8 cellular contexts compared by ENCODE assay signal in genomic region chr11:22670803-22671202, GRCh38. TPM values are rescaled to one million over a fixed set of nuclear protein-coding genes. Genes with fewer than 3 reads are reported as not detected.
A peak's percentile ranks its signal among the peaks of the same experiment; 100 is the strongest.
DNase-seq lines count a peak whose midpoint lies in the region; ATAC-seq and TF ChIP-seq lines count a peak whose summit lies in the region.

No MANE protein-coding gene starts in this region.

- H3K27me3 ChIP-seq in dorsolateral prefrontal cortex = no peaks in the 10 kb centered on the region

- BruUV-seq in Calu3 (replicated peaks; lab: Mats Ljungman, UMichigan) = no TSS peak

- no peak overlapping the region for H3K4me3 Mint-ChIP-seq in Calu3 (ENCODE audit: low read depth, unreplicated experiment)

- H3K9me3 Mint-ChIP-seq in Calu3 (ENCODE audit: low read depth, unreplicated experiment) = no peaks in the 10 kb centered on the region

- peaks cover 16% of the 10 kb centered on the region for H3K36me3 Mint-ChIP-seq in Calu3 (ENCODE audit: insufficient read depth, unreplicated experiment)

- peak; percentile 49 for TF ChIP-seq CTCF in LNCaP clone FGC (IDR thresholded peaks at IDR 0.05; ENCODE audit: control insufficient read depth, extremely low read depth, insufficient read depth)
- TF ChIP-seq CTCF in dorsolateral prefrontal cortex (IDR thresholded peaks at IDR 0.05 in 54 of 56, conservative IDR thresholded peaks at IDR 0.05 in 2 of 56; ENCODE audit: low read depth in 1 of 56, partially characterized antibody in 56 of 56) = peak in 52 of 56 donors; percentile 15 to 66 (median 42)
- TF ChIP-seq CTCF in Calu3 (IDR thresholded peaks at IDR 0.05; ENCODE audit: unreplicated experiment) = no peak

- no peak overlapping the region for H3K27ac Mint-ChIP-seq in Calu3 (ENCODE audit: unreplicated experiment)

- H3K4me3 ChIP-seq in LNCaP clone FGC (ENCODE audit: low read depth, low read length) (no peak overlapping the region), dorsolateral prefrontal cortex (no peak overlapping the region)

- H3K27me3 Mint-ChIP-seq in Calu3 (ENCODE audit: unreplicated experiment) = no peaks in the 10 kb centered on the region

- ATAC-seq in GM19397 (IDR thresholded peaks at IDR 0.05; ENCODE audit: unreplicated experiment) (peak; percentile 20), HG03045 (IDR thresholded peaks at IDR 0.05; ENCODE audit: unreplicated experiment) (no peak)

- DNase-seq in COLO829 (ENCODE audit: low spot score) = peak; percentile 42
- no peak for DNase-seq in LNCaP clone FGC (ENCODE audit: low read depth)
- DNase-seq in dorsolateral prefrontal cortex = no peak
- DNase-seq in NCI-H2029 treated with DMSO at 0.1 percent for 48 hours (lab: John Stamatoyannopoulos, UW) = no peak
- no peak for DNase-seq in stimulated activated CD8-positive, alpha-beta memory T cell treated with anti-CD3 and anti-CD28 coated beads, Interleukin-4, amount 100 ng/mL, for 48 hours
- no peak for DNase-seq in Calu3

- H3K4me1 Mint-ChIP-seq in Calu3 (ENCODE audit: low read depth, unreplicated experiment) = peaks cover 54% of the 10 kb centered on the region

- intact Hi-C loops in dorsolateral prefrontal cortex (cut with DNase I) = no loop called here
- intact Hi-C loops in Calu3 (cut with micrococcal nuclease; ENCODE audit: unreplicated experiment) = loop anchor here (1.0 kb wide), 2 partner anchors 59 to 116 kb away; no protein-coding TSS in a partner anchor

- CTCF ChIA-PET in Calu3 (lab: Charles Lee) = interaction anchor here (0.6 to 1.3 kb wide), 3 partner anchors 59 to 107 kb away, joined by 3 to 5 read pairs (median 3); no protein-coding TSS in a partner anchor

- no peak overlapping the region for H3K27ac ChIP-seq in dorsolateral prefrontal cortex

RNA-seq across cellular contexts. Expression of gene GAS2, which starts 4.4 kb away (rescaled TPM):
- total RNA-seq in dorsolateral prefrontal cortex (10 to 100 TPM; 11.8 to 34.6 (median 23.0) TPM), Calu3 (2022) (3.8 and 3.9 TPM in 2 replicates)

RNA-seq across cellular contexts. Expression of gene FANCF, which starts 45.2 kb away (rescaled TPM):
- total RNA-seq in dorsolateral prefrontal cortex = 1 to 10 TPM; 4.0 to 9.2 (median 6.6) TPM
- total RNA-seq in Calu3 (2022) = 16.4 and 16.7 TPM in 2 replicates
